Comparison of ENCODE assay signal across 2 cellular contexts in genomic region chr20:9348316-9348715, GRCh38.
TF ChIP-seq lines count a peak whose summit lies in the region.

No MANE protein-coding gene starts in this region.

TF ChIP-seq in IMR-90, 13 proteins besides CTCF, POLR2A, EP300 and RAD21:
- TF ChIP-seq SMC3 (IDR thresholded peaks at IDR 0.05; ENCODE audit: low read depth, low read length) (no peak), CEBPB (IDR thresholded peaks at IDR 0.05; ENCODE audit: low read depth, low read length) (peak; percentile 83), BHLHE40 (IDR thresholded peaks at IDR 0.05; ENCODE audit: low read depth, low read length) (no peak)

TF ChIP-seq in WTC11, 78 proteins besides CTCF, POLR2A, EP300 and RAD21:
- no peak for TF ChIP-seq NFE2L1 (CRISPR knock-in tag; IDR thresholded peaks at IDR 0.05)
- peak; percentile 78 for TF ChIP-seq GABPB1 (CRISPR knock-in tag; IDR thresholded peaks at IDR 0.05)
